Comparison of ENCODE assay signal across 12 cellular contexts in genomic region chr12:75660107-75660530, GRCh38.
DNase-seq lines count a peak whose midpoint lies in the region; ATAC-seq lines count a peak whose summit lies in the region.
"Had no signal": no experiment of that assay in that cellular context is flagged by ENCODE, and none has a peak within 500 bp of the region (broad histone marks: within the 10 kb centered on the region; RNA-seq: fewer than 3 reads in every experiment).

No MANE protein-coding gene starts in this region.

- ATAC-seq in HG02973 (IDR thresholded peaks at IDR 0.05; ENCODE audit: unreplicated experiment) = no peak
- no peak for ATAC-seq in HG03432 (IDR thresholded peaks at IDR 0.05; ENCODE audit: unreplicated experiment)
- no peak for ATAC-seq in GM21723 (IDR thresholded peaks at IDR 0.05; ENCODE audit: unreplicated experiment)

- DNase-seq in AG08396 (ENCODE audit: low spot score) (peak; percentile 11), HPDE6-E6E7 (ENCODE audit: extremely low spot score) (peak; percentile 23), amniotic epithelial cell (ENCODE audit: low read depth) (peak; percentile 49), iris pigment epithelial cell (ENCODE audit: low read depth) (peak; percentile 79), NCI-H2029 treated with DMSO at 0.1 percent for 48 hours (lab: John Stamatoyannopoulos, UW) (no peak)
- DNase-seq: COR-L47; kidney; NCI-H187; stimulated activated CD4-positive, alpha-beta T cell treated with anti-CD3 and anti-CD28 coated beads, Interleukin-12 subunit alpha, Interleukin-12 subunit beta, amount 100 ng/mL, for 4 hours had no signal
